In the genomic region with DNA sequence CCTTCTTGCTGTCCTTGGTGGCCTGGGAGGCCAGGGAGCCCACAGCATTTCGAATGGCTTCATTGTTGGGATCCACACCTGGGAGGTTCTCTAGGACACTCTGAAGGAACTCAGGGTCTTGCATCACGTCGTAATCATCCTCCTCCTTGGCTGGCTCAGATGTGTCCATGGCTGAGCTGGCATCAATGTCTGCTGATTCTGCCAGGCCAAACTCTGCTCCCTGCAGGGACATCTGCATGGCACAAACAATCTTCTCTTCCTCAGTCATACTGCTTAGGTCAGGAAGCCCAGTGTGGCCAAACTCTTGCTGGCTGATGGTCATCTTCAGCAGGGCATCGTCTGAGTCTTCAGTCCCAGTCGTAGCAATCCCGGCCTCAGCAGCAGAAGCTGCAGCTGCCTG, we compare ENCODE assay signal across 23 cellular contexts.
"Had no signal": no experiment of that assay in that cellular context is flagged by ENCODE, and none has a peak within 500 bp of the region (broad histone marks: within the 10 kb centered on the region; RNA-seq: fewer than 3 reads in every experiment).

No MANE protein-coding gene starts in this region.

- H3K4me1 ChIP-seq: colonic mucosa, esophagus muscularis mucosa, esophagus squamous epithelium, gastroesophageal sphincter had no signal

- DNase-seq: colonic mucosa; cortex of kidney; dermis blood vessel endothelial cell; dorsolateral prefrontal cortex; effector CD4-positive, alpha-beta T cell; effector CD8-positive, alpha-beta T cell; effector memory CD4-positive, alpha-beta T cell; effector memory CD8-positive, alpha-beta T cell; endodermal cell; erythroblast; esophagus squamous epithelium; foreskin fibroblast; foreskin keratinocyte; foreskin melanocyte; glutamatergic neuron; head of caudate nucleus; heart left ventricle had no signal

- H3K27me3 ChIP-seq: colonic mucosa, esophagus muscularis mucosa, esophagus squamous epithelium, foreskin keratinocyte, gastroesophageal sphincter, heart left ventricle had no signal

- H3K36me3 ChIP-seq: colonic mucosa, esophagus muscularis mucosa, esophagus squamous epithelium, gastroesophageal sphincter, heart left ventricle had no signal

- H3K27me3 Mint-ChIP-seq: dendritic cell treated with granulocyte-macrophage colony-stimulating factor and Interleukin-4, amounts not matched to agents 40 ng/mL and 50 ng/mL, for 4 days had no signal

- ATAC-seq: effector memory CD8-positive, alpha-beta T cell; esophagus mucosa; foreskin keratinocyte; gastroesophageal sphincter had no signal

- H3K4me3 Mint-ChIP-seq: dendritic cell treated with granulocyte-macrophage colony-stimulating factor and Interleukin-4, amounts not matched to agents 40 ng/mL and 50 ng/mL, for 4 days; effector memory CD8-positive, alpha-beta T cell; endodermal cell had no signal

- H3K27ac ChIP-seq: colonic mucosa, coronary artery, dorsolateral prefrontal cortex, epithelial cell of prostate, esophagus muscularis mucosa, esophagus squamous epithelium, foreskin keratinocyte, gastroesophageal sphincter, heart left ventricle had no signal

- H3K27ac Mint-ChIP-seq: dendritic cell treated with granulocyte-macrophage colony-stimulating factor and Interleukin-4, amounts not matched to agents 40 ng/mL and 50 ng/mL, for 4 days; effector memory CD8-positive, alpha-beta T cell; endodermal cell had no signal

- H3K4me3 ChIP-seq: colonic mucosa, coronary artery, dorsolateral prefrontal cortex, esophagus muscularis mucosa, esophagus squamous epithelium, gastroesophageal sphincter, heart left ventricle had no signal

- H3K9me3 ChIP-seq: colonic mucosa, esophagus muscularis mucosa, esophagus squamous epithelium, gastroesophageal sphincter, heart left ventricle had no signal

- H3K9me3 Mint-ChIP-seq: dendritic cell treated with granulocyte-macrophage colony-stimulating factor and Interleukin-4, amounts not matched to agents 40 ng/mL and 50 ng/mL, for 4 days; effector memory CD8-positive, alpha-beta T cell; endodermal cell had no signal
